Comparison of ENCODE assay signal across 8 cellular contexts in genomic region chr15:63473749-63473998, GRCh38. TPM values are rescaled to one million over a fixed set of nuclear protein-coding genes. Genes with fewer than 3 reads are reported as not detected.
DNase-seq lines count a peak whose midpoint lies in the region; ATAC-seq and TF ChIP-seq lines count a peak whose summit lies in the region.
"Had no signal": no experiment of that assay in that cellular context is flagged by ENCODE, and none has a peak within 500 bp of the region (broad histone marks: within the 10 kb centered on the region; RNA-seq: fewer than 3 reads in every experiment).

No MANE protein-coding gene starts in this region.

- H3K79me2 ChIP-seq in PC-9 (ENCODE audit: low read depth), result no peaks in the 10 kb centered on the region

- peaks cover 11% of the 10 kb centered on the region for H3K4me1 ChIP-seq in PC-9 (replicated peaks; ENCODE audit: insufficient read depth)

- no peaks in the 10 kb centered on the region for H3F3A ChIP-seq in PC-9 (ENCODE audit: insufficient read depth, low read depth)

- H3K36me3 ChIP-seq in PC-9 (ENCODE audit: low read depth), result no peaks in the 10 kb centered on the region

- no peaks in the 10 kb centered on the region for H3K9me3 ChIP-seq in PC-9 (ENCODE audit: insufficient read depth, low read depth)

- H3K4me3 ChIP-seq in PC-9, result no peak overlapping the region

- no peaks in the 10 kb centered on the region for H3K9me3 Mint-ChIP-seq in central memory CD8-positive, alpha-beta T cell
- H3K9me3 Mint-ChIP-seq in stimulated activated naive CD8-positive, alpha-beta T cell treated with anti-CD3 and anti-CD28 coated beads, Interleukin-15, amount 100 ng/mL, for 72 hours, result no peaks in the 10 kb centered on the region
- H3K9me3 Mint-ChIP-seq: activated T-helper 1 cell treated with anti-CD3 and anti-CD28 coated beads, Interleukin-12 subunit alpha, Interleukin-12 subunit beta, Interleukin-2, Interleukin-4 antibody, amounts not matched to agents 30 ng/mL and 10 ng/mL and 1 ng/mL, durations not matched to agents 14 hours and 24 hours and 36 hours had no signal

- H3K27ac ChIP-seq in PC-9, result no peak overlapping the region

- POLR2A ChIA-PET in PC-9 (lab: Charles Lee; ENCODE audit: unreplicated experiment), result no interaction called here

- DNase-seq in central memory CD8-positive, alpha-beta T cell (ENCODE audit: low spot score in 2 of 2), result no peak
- DNase-seq in stimulated activated naive CD8-positive, alpha-beta T cell treated with anti-CD3 and anti-CD28 coated beads, Interleukin-15, amount 100 ng/mL, for 72 hours, result peak in 1 of 2 donors; percentile 48
- DNase-seq in GM19240 (ENCODE audit: insufficient read length, low spot score) (no peak), PC-9 (no peak), cerebellar nuclear complex (lab: John Stamatoyannopoulos, UW) (no peak)

- no TSS peak for BruUV-seq in PC-9 (replicated peaks; lab: Mats Ljungman, UMichigan)

- no peak for TF ChIP-seq CTCF in PC-9 (conservative IDR thresholded peaks at IDR 0.05)

- ATAC-seq in GM19035 (IDR thresholded peaks at IDR 0.05; ENCODE audit: unreplicated experiment) (peak; percentile 12), HG02970 (IDR thresholded peaks at IDR 0.05; ENCODE audit: low FRiP score, unreplicated experiment) (peak; percentile 5)
- ATAC-seq in central memory CD8-positive, alpha-beta T cell (replicated peaks; ENCODE audit: extremely low read depth, poor library complexity, severe bottlenecking), result no peak
- ATAC-seq in stimulated activated naive CD8-positive, alpha-beta T cell treated with anti-CD3 and anti-CD28 coated beads, Interleukin-15, amount 100 ng/mL, for 72 hours, result peak; percentile 63

- no peak overlapping the region for H2AFZ ChIP-seq in PC-9

- no peaks in the 10 kb centered on the region for H3K36me3 Mint-ChIP-seq in central memory CD8-positive, alpha-beta T cell (ENCODE audit: insufficient read depth)

- no peaks in the 10 kb centered on the region for H4K20me1 ChIP-seq in PC-9 (ENCODE audit: insufficient read depth)

- intact Hi-C loops in PC-9 (cut with micrococcal nuclease; ENCODE audit: unreplicated experiment), result no loop called here

- CTCF ChIA-PET in PC-9 (lab: Charles Lee), result no interaction called here

- H3K9me2 ChIP-seq in PC-9 (ENCODE audit: insufficient read depth), result no peaks in the 10 kb centered on the region

- H3K27me3 Mint-ChIP-seq in central memory CD8-positive, alpha-beta T cell, result no peaks in the 10 kb centered on the region
- H3K27me3 Mint-ChIP-seq in stimulated activated naive CD8-positive, alpha-beta T cell treated with anti-CD3 and anti-CD28 coated beads, Interleukin-15, amount 100 ng/mL, for 72 hours, result no peaks in the 10 kb centered on the region

- peak overlapping the region; percentile 52 for H3K27ac Mint-ChIP-seq in central memory CD8-positive, alpha-beta T cell (ENCODE audit: low read depth)
- H3K27ac Mint-ChIP-seq in stimulated activated naive CD8-positive, alpha-beta T cell treated with anti-CD3 and anti-CD28 coated beads, Interleukin-15, amount 100 ng/mL, for 72 hours, result peak overlapping the region; percentile 55 to 97

- no peak overlapping the region for H3K4me2 ChIP-seq in PC-9

- no peaks in the 10 kb centered on the region for H3K27me3 ChIP-seq in PC-9 (ENCODE audit: insufficient read depth, low read depth)

- peaks cover 8% of the 10 kb centered on the region for H3K4me1 Mint-ChIP-seq in central memory CD8-positive, alpha-beta T cell
- H3K4me1 Mint-ChIP-seq in stimulated activated naive CD8-positive, alpha-beta T cell treated with anti-CD3 and anti-CD28 coated beads, Interleukin-15, amount 100 ng/mL, for 72 hours, result peaks cover 66% of the 10 kb centered on the region

- H3K4me3 Mint-ChIP-seq in central memory CD8-positive, alpha-beta T cell, result no peak overlapping the region
- H3K4me3 Mint-ChIP-seq in stimulated activated naive CD8-positive, alpha-beta T cell treated with anti-CD3 and anti-CD28 coated beads, Interleukin-15, amount 100 ng/mL, for 72 hours, result peak overlapping the region; percentile 81 to 82

RNA-seq across cellular contexts. Expression of gene USP3, which starts 30.7 kb away (rescaled TPM):
- total RNA-seq in PC-9 (2021), result 57.5 and 59.7 TPM in 2 replicates
